Comparison of ENCODE assay signal across 8 cellular contexts in the genomic region with DNA sequence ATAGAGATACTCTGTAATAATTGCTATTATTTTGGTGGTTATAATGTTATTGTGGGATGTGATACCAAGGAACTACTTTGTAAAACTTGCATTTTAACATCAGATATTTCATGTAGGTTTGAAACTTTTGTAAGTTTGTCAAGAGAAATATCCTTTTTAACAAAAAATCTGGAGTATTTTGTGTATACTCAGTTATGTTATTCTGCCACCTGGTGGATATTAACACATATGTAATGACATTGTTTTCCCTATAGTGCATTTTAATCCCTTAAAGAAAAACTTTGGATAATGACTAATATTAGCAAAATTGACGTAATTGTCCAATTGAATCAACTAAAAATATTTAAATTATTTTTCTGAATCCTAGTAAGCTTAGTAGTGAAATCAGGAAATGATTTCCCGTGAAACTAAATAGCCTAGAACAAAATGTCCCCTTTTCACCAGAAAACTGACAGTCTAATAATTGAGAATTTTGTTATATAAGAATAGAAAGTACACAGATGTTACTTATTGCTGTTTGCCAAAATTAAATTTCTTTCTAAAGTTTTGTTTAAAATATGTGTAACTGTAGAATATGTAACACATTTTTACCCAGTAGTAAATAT. TPM values are rescaled to one million over a fixed set of nuclear protein-coding genes. Genes with fewer than 3 reads are reported as not detected.
DNase-seq lines count a peak whose midpoint lies in the region; ATAC-seq, FAIRE-seq and TF ChIP-seq lines count a peak whose summit lies in the region.

No MANE protein-coding gene starts in this region.

- H3K4me3 ChIP-seq in kidney (ENCODE audit: low read length in 2 of 2) = no peak overlapping the region
- H3K4me3 ChIP-seq in MG63 = no peak overlapping the region

- in situ Hi-C loops in SK-MEL-5 (cut with HindIII; ENCODE audit: low pct_unique_long_range_greater_than_20kb, low sequenced_read_pairs) = no loop called here

- ATAC-seq in GM21723 (IDR thresholded peaks at IDR 0.05; ENCODE audit: unreplicated experiment) (peak; percentile 54), HG02870 (IDR thresholded peaks at IDR 0.05; ENCODE audit: unreplicated experiment) (no peak), GM19463 (IDR thresholded peaks at IDR 0.05; ENCODE audit: unreplicated experiment) (no peak), HG02840 (IDR thresholded peaks at IDR 0.05; ENCODE audit: low FRiP score, unreplicated experiment) (no peak)

- DNase-seq in SK-MEL-5 (ENCODE audit: low read depth, low spot score) (peak; percentile 22), kidney (no peak), MG63 (no peak)

- no peaks in the 10 kb centered on the region for H3K4me1 ChIP-seq in kidney (ENCODE audit: control insufficient read depth in 1 of 2, insufficient read depth in 1 of 2, low read depth in 1 of 2, low read length in 2 of 2)

- H3K36me3 ChIP-seq in kidney (ENCODE audit: control insufficient read depth in 1 of 2, insufficient read depth in 2 of 2, low read length in 2 of 2) = peaks cover 3 to 8% of the 10 kb centered on the region in 2 donors
- peaks cover 19% of the 10 kb centered on the region for H3K36me3 ChIP-seq in MG63

- H3K27ac ChIP-seq in C4-2B (no peak overlapping the region), kidney (ENCODE audit: low read depth in 2 of 2, low read length in 2 of 2) (no peak overlapping the region)

- TF ChIP-seq CTCF in C4-2B (conservative IDR thresholded peaks at IDR 0.05) = peak; percentile 82
- TF ChIP-seq CTCF in kidney (IDR thresholded peaks at IDR 0.05; ENCODE audit: borderline replicate concordance, extremely low read depth, insufficient read depth) = peak; percentile 16

- no peak overlapping the region for H3K9ac ChIP-seq in kidney (ENCODE audit: low read length in 2 of 2)

- intact Hi-C loops in kidney (cut with DNase I) = no loop called here

- no peaks in the 10 kb centered on the region for H3K27me3 ChIP-seq in MG63

- no peaks in the 10 kb centered on the region for H3K9me3 ChIP-seq in kidney (ENCODE audit: control insufficient read depth in 1 of 2, low read length in 2 of 2)
- no peaks in the 10 kb centered on the region for H3K9me3 ChIP-seq in MG63

- FAIRE-seq in kidney (lab: Jason Lieb, UNC) = peak; percentile 88

RNA-seq across cellular contexts. Expression of gene KCTD3, which starts 39.6 kb away (rescaled TPM):
- 26.6 and 27.0 TPM in 2 replicates for total RNA-seq in SK-MEL-5 (2014; rRNA removed; shearing (Covaris generic))
- 27.8 and 38.6 TPM in 2 replicates for polyA plus RNA-seq in SK-MEL-5 (2015; cell fraction: cytosol; rRNA removed)
- polyA plus RNA-seq in SK-MEL-5 (2015; cell fraction: nucleus; rRNA removed) = 84.3 and 86.1 TPM in 2 replicates
- total RNA-seq in kidney = 41.6 TPM
- polyA plus RNA-seq in kidney (ENCODE audit: insufficient read depth, low read depth, low replicate concordance) = 20.3 TPM
- total RNA-seq in MG63 (2014; rRNA removed; shearing (Covaris generic); ENCODE audit: low replicate concordance) = 42.0 and 43.6 TPM in 2 replicates
